In genomic region chrX:150449313-150449712, GRCh38 we compare ENCODE assay signal across 22 cellular contexts.
DNase-seq lines count a peak whose midpoint lies in the region; ATAC-seq, FAIRE-seq and TF ChIP-seq lines count a peak whose summit lies in the region.
"Had no signal": no experiment of that assay in that cellular context is flagged by ENCODE, and none has a peak within 500 bp of the region (broad histone marks: within the 10 kb centered on the region; RNA-seq: fewer than 3 reads in every experiment).

No MANE protein-coding gene starts in this region.

- no peaks in the 10 kb centered on the region for H3K36me3 ChIP-seq in PC-3 (ENCODE audit: low read depth, low read length)
- H3K36me3 ChIP-seq: BLaER1, breast epithelium, heart left ventricle, SJSA1, spleen, tibial nerve had no signal

- POLR2A ChIA-PET in PC-3 (lab: Charles Lee; ENCODE audit: unreplicated experiment) = no interaction called here

- H3F3A ChIP-seq in PC-3 (ENCODE audit: low read length, unreplicated experiment) = no peaks in the 10 kb centered on the region

- CTCF ChIA-PET in PC-3 (lab: Charles Lee) = no interaction called here

- no peak overlapping the region for H2AFZ ChIP-seq in PC-3 (ENCODE audit: low read length)

- intact Hi-C loops in PC-3 (cut with micrococcal nuclease) = no loop called here

- TF ChIP-seq CTCF in GM12864 (IDR thresholded peaks at IDR 0.05; ENCODE audit: low read depth, low read length, missing control alignments) (peak; percentile 33), PC-3 (conservative IDR thresholded peaks at IDR 0.05; ENCODE audit: low read depth, low read length) (peak; percentile 46), foreskin keratinocyte (conservative IDR thresholded peaks at IDR 0.05) (peak; percentile 30)

- no peaks in the 10 kb centered on the region for H3K9me2 ChIP-seq in PC-3 (replicated peaks; ENCODE audit: low read length)

- H3K27ac ChIP-seq in PC-3 (ENCODE audit: low read length) = no peak overlapping the region
- no peak overlapping the region for H3K27ac ChIP-seq in foreskin keratinocyte
- H3K27ac ChIP-seq: BLaER1, breast epithelium, SJSA1, spleen had no signal

- no peaks in the 10 kb centered on the region for H3K79me2 ChIP-seq in PC-3 (ENCODE audit: low read length)

- no peak for ATAC-seq in PC-3
- no peak for ATAC-seq in foreskin keratinocyte
- no peak for ATAC-seq in GM21786 (IDR thresholded peaks at IDR 0.05; ENCODE audit: unreplicated experiment)
- ATAC-seq: heart left ventricle; natural killer cell treated with Interleukin-12 subunit alpha and Interleukin-12 subunit beta and Interleukin-15 and Interleukin-18, amount 100 ng/mL, for 72 hours; stimulated activated effector memory CD8-positive, alpha-beta T cell treated with anti-CD3 and anti-CD28 coated beads, Interleukin-12 subunit alpha, Interleukin-12 subunit beta, amount 100 ng/mL, for 72 hours had no signal

- no peak overlapping the region for H3K4me2 ChIP-seq in PC-3 (ENCODE audit: low read length)

- no peaks in the 10 kb centered on the region for H3K27me3 ChIP-seq in PC-3 (ENCODE audit: low read length)
- no peaks in the 10 kb centered on the region for H3K27me3 ChIP-seq in foreskin keratinocyte
- H3K27me3 ChIP-seq: BLaER1, heart left ventricle, SJSA1, spleen, tibial nerve had no signal

- H3K9me3 ChIP-seq in PC-3 (ENCODE audit: low read length) = no peaks in the 10 kb centered on the region
- H3K9me3 ChIP-seq: BLaER1, breast epithelium, heart left ventricle, SJSA1, spleen, tibial nerve had no signal

- H3K4me1 ChIP-seq in PC-3 (ENCODE audit: insufficient read depth, low read length) (no peaks in the 10 kb centered on the region), foreskin keratinocyte (no peaks in the 10 kb centered on the region)
- H3K4me1 ChIP-seq: breast epithelium had no signal

- H4K20me1 ChIP-seq in PC-3 (ENCODE audit: low read length) = no peaks in the 10 kb centered on the region
- H4K20me1 ChIP-seq: BLaER1 had no signal

- DNase-seq in GM12864 (ENCODE audit: low read depth) (no peak), GM19239 (ENCODE audit: insufficient read length, low spot score) (no peak), PC-3 (no peak), foreskin keratinocyte (no peak), NCI-H128 (lab: John Stamatoyannopoulos, UW; ENCODE audit: unreplicated experiment) (no peak)
- DNase-seq in stimulated activated CD4-positive, alpha-beta T cell treated with anti-CD3 and anti-CD28 coated beads, Interleukin-2, amount 100 ng/mL, for 24 hours = no peak
- DNase-seq: activated CD4-positive, alpha-beta T cell treated with anti-CD3 and anti-CD28 coated beads, Interleukin-2, amount 10 ng/mL, durations not matched to agents 7 days and 5 days; activated naive CD8-positive, alpha-beta T cell treated with anti-CD3 and anti-CD28 coated beads, Interleukin-2, amount 10 ng/mL, durations not matched to agents 7 days and 5 days; DMS153; heart left ventricle; mesendoderm; NCI-H2227 treated with DMSO at 0.1 percent for 48 hours; spleen; T1000 had no signal

- peak; percentile 18 for FAIRE-seq in GM19239 (lab: Jason Lieb, UNC)
- FAIRE-seq: keratinocyte had no signal

- no TSS peak for BruUV-seq in PC-3 (replicated peaks; lab: Mats Ljungman, UMichigan)

- no peak overlapping the region for H3K9ac ChIP-seq in PC-3 (ENCODE audit: low read length)
- H3K9ac ChIP-seq: BLaER1 had no signal

- H3K4me3 ChIP-seq in GM12864 (ENCODE audit: low read depth, low read length) (no peak overlapping the region), PC-3 (ENCODE audit: low read length) (no peak overlapping the region)
- H3K4me3 ChIP-seq: BLaER1, breast epithelium, heart left ventricle, SJSA1, spleen, tibial nerve had no signal
